In genomic region chr5:3609120-3609681, GRCh38 we compare ENCODE assay signal across 18 cellular contexts. TPM values are rescaled to one million over a fixed set of nuclear protein-coding genes. Genes with fewer than 3 reads are reported as not detected.
A peak's percentile ranks its signal among the peaks of the same experiment; 100 is the strongest.
DNase-seq lines count a peak whose midpoint lies in the region; ATAC-seq and TF ChIP-seq lines count a peak whose summit lies in the region.
"Had no signal": no experiment of that assay in that cellular context is flagged by ENCODE, and none has a peak within 500 bp of the region (broad histone marks: within the 10 kb centered on the region; RNA-seq: fewer than 3 reads in every experiment).

No MANE protein-coding gene starts in this region.

- TF ChIP-seq POLR2A in breast epithelium (IDR thresholded peaks at IDR 0.05) (no peak), right lobe of liver (IDR thresholded peaks at IDR 0.05) (no peak)

- intact Hi-C loops in breast epithelium (cut with DNase I; ENCODE audit: low total_unique reads) (no loop called here), upper lobe of right lung (cut with DNase I) (no loop called here), mucosa of descending colon (cut with DNase I, micrococcal nuclease) (no loop called here), right lobe of liver (cut with DNase I) (no loop called here)

- in situ Hi-C loops in GM13977 (cut with MboI; ENCODE audit: low pct_unique_long_range_greater_than_20kb, low sequenced_read_pairs, unreplicated experiment) = no loop called here

- H3K36me3 ChIP-seq in BLaER1 = peaks cover 29% of the 10 kb centered on the region
- no peaks in the 10 kb centered on the region for H3K36me3 ChIP-seq in breast epithelium
- H3K36me3 ChIP-seq in upper lobe of right lung = no peaks in the 10 kb centered on the region
- no peaks in the 10 kb centered on the region for H3K36me3 ChIP-seq in mucosa of descending colon (ENCODE audit: low read depth)
- H3K36me3 ChIP-seq in right lobe of liver = no peaks in the 10 kb centered on the region

- H4K20me1 ChIP-seq in BLaER1 = peaks cover 48% of the 10 kb centered on the region

- peak overlapping the region; percentile 40 for H3K4me3 ChIP-seq in BLaER1
- no peak overlapping the region for H3K4me3 ChIP-seq in breast epithelium
- H3K4me3 ChIP-seq in upper lobe of right lung = no peak overlapping the region
- no peak overlapping the region for H3K4me3 ChIP-seq in mucosa of descending colon
- H3K4me3 ChIP-seq in right lobe of liver = no peak overlapping the region
- H3K4me3 ChIP-seq: A549 had no signal

- 25% methylated on average over 5 of the region's 18 CpGs for WGBS in right lobe of liver (ENCODE audit: insufficient coverage, low coverage, low lambda C conversion rate, missing lambda C conversion rate)

- H3K4me1 ChIP-seq in BLaER1 (peaks cover 67% of the 10 kb centered on the region), breast epithelium (no peaks in the 10 kb centered on the region), upper lobe of right lung (no peaks in the 10 kb centered on the region), mucosa of descending colon (ENCODE audit: low read depth) (no peaks in the 10 kb centered on the region), right lobe of liver (no peaks in the 10 kb centered on the region)
- H3K4me1 ChIP-seq: A549, Caco-2 had no signal

- H3K9me3 ChIP-seq in BLaER1 (no peaks in the 10 kb centered on the region; the same call in 1 of the 2 replicates), breast epithelium (no peaks in the 10 kb centered on the region), upper lobe of right lung (no peaks in the 10 kb centered on the region), mucosa of descending colon (no peaks in the 10 kb centered on the region), right lobe of liver (no peaks in the 10 kb centered on the region)
- H3K9me3 ChIP-seq: A549 had no signal

- no peak for DNase-seq in breast epithelium (ENCODE audit: low spot score in 2 of 2)
- DNase-seq in mesenteric fat pad (ENCODE audit: low spot score) = peak; percentile 85
- DNase-seq in upper lobe of right lung = peak; percentile 46
- no peak for DNase-seq in mucosa of descending colon
- DNase-seq in GM13977 (ENCODE audit: low spot score) = no peak
- no peak for DNase-seq in right lobe of liver
- DNase-seq: C1 segment of cervical spinal cord; Caco-2; CD4-positive, CD25-positive, alpha-beta regulatory T cell; CD8-positive, alpha-beta memory T cell; GOT3; H7; HFFc6; KG1 had no signal

- peak overlapping the region; percentile 91 for H3K4me2 ChIP-seq in BLaER1
- H3K4me2 ChIP-seq: A549 had no signal

- ATAC-seq in upper lobe of right lung = no peak
- ATAC-seq in mucosa of descending colon = no peak
- no peak for ATAC-seq in right lobe of liver
- ATAC-seq: A549, HCT116 had no signal

- H3K27ac ChIP-seq in BLaER1 (peak overlapping the region; percentile 57), breast epithelium (peak overlapping the region; percentile 75 to 90), upper lobe of right lung (no peak overlapping the region), right lobe of liver (no peak overlapping the region)
- H3K27ac ChIP-seq: 22Rv1, A549 had no signal

- H3K9ac ChIP-seq in BLaER1 = peak overlapping the region; percentile 49; the same call in 1 of the 2 replicates

- H3K27me3 ChIP-seq in BLaER1 (peaks cover 24% of the 10 kb centered on the region), breast epithelium (peaks cover 0 to 14% of the 10 kb centered on the region in 2 donors), upper lobe of right lung (peaks cover 49% of the 10 kb centered on the region), right lobe of liver (no peaks in the 10 kb centered on the region)

- no peak for TF ChIP-seq CTCF in breast epithelium (IDR thresholded peaks at IDR 0.05)
- no peak for TF ChIP-seq CTCF in upper lobe of right lung (IDR thresholded peaks at IDR 0.05)
- no peak for TF ChIP-seq CTCF in mucosa of descending colon (IDR thresholded peaks at IDR 0.05)
- TF ChIP-seq CTCF in GM13977 (IDR thresholded peaks at IDR 0.05; ENCODE audit: extremely low read depth, insufficient read depth, missing control alignments) = no peak
- TF ChIP-seq CTCF in right lobe of liver (IDR thresholded peaks at IDR 0.05) = no peak

RNA-seq across cellular contexts. Expression of gene IRX1, which starts 13.6 kb away (rescaled TPM):
- total RNA-seq in breast epithelium = 10 to 100 TPM; 19.7 to 49.2 (median 27.8) TPM
- not detected for total RNA-seq in mesenteric fat pad
- total RNA-seq in upper lobe of right lung = 7.5 TPM
- not detected for total RNA-seq in mucosa of descending colon
- not detected for total RNA-seq in right lobe of liver
- total RNA-seq: Caco-2; CD4-positive, CD25-positive, alpha-beta regulatory T cell; CD8-positive, alpha-beta memory T cell; HFFc6 had no signal

Comparison
In these comparisons a context has a peak if more than half of its experiments do, and no peak if none do; other contexts are left out.
1. H3K27ac ChIP-seq: peak in BLaER1 (single experiment) and breast epithelium (2 of 2); none in upper lobe of right lung (single experiment) and right lobe of liver (0 of 3).
2. DNase-seq: peak in mesenteric fat pad (single experiment) and upper lobe of right lung (single experiment); none in breast epithelium (0 of 2), mucosa of descending colon (0 of 3), GM13977 (single experiment) and right lobe of liver (0 of 3).